In genomic region chr19:5890099-5890498, GRCh38 we compare ENCODE assay signal across 17 cellular contexts. TPM values are rescaled to one million over a fixed set of nuclear protein-coding genes. Genes with fewer than 3 reads are reported as not detected.
"Had no signal": no experiment of that assay in that cellular context is flagged by ENCODE, and none has a peak within 500 bp of the region (broad histone marks: within the 10 kb centered on the region; RNA-seq: fewer than 3 reads in every experiment).

No MANE protein-coding gene starts in this region.

- H3K4me3 ChIP-seq: adrenal gland, coronary artery, hepatocyte had no signal

- H3K79me2 ChIP-seq: hepatocyte had no signal

- H3K4me2 ChIP-seq: hepatocyte had no signal

- H3K27me3 ChIP-seq: adrenal gland, hepatocyte had no signal

- H2AFZ ChIP-seq: hepatocyte had no signal

- DNase-seq: activated CD4-positive, alpha-beta T cell treated with anti-CD3 and anti-CD28 coated beads for 4 hours; activated CD8-positive, alpha-beta memory T cell treated with anti-CD3 and anti-CD28 coated beads, Interleukin-2, amount 50 U/mL, for 48 hours; activated CD8-positive, alpha-beta T cell treated with anti-CD3 and anti-CD28 coated beads for 36 hours; activated naive CD4-positive, alpha-beta T cell treated with Interleukin-2 at 50 U/mL for 16 hours; central memory CD4-positive, alpha-beta T cell; effector memory CD4-positive, alpha-beta T cell; left ventricle myocardium superior; mesendoderm; small intestine had no signal

- H3K9me3 ChIP-seq: adrenal gland had no signal

- ATAC-seq: activated CD8-positive, alpha-beta T cell treated with anti-CD3 and anti-CD28 coated beads for 36 hours; left ventricle myocardium superior had no signal

- H3K27ac ChIP-seq: adrenal gland, coronary artery, epithelial cell of prostate, hepatocyte had no signal

RNA-seq across cellular contexts. Expression of gene FUT5, which starts 19.8 kb away (rescaled TPM):
- total RNA-seq: activated CD8-positive, alpha-beta T cell treated with anti-CD3 and anti-CD28 coated beads for 36 hours; adrenal gland; hepatocyte; kidney epithelial cell; left ventricle myocardium superior; myocyte; subcutaneous adipose tissue; T-helper 1 cell treated with Interleukin-12 subunit alpha and Interleukin-12 subunit beta and Interleukin-4 antibody, amounts not matched to agents 30 ng/mL and 1 ng/mL, for 36 hours had no signal
- polyA plus RNA-seq: adrenal gland, hepatocyte, small intestine had no signal

RNA-seq across cellular contexts. Expression of gene FUT3, which starts 38.9 kb away (rescaled TPM):
- total RNA-seq: activated CD8-positive, alpha-beta T cell treated with anti-CD3 and anti-CD28 coated beads for 36 hours; hepatocyte; left ventricle myocardium superior; myocyte; subcutaneous adipose tissue; T-helper 1 cell treated with Interleukin-12 subunit alpha and Interleukin-12 subunit beta and Interleukin-4 antibody, amounts not matched to agents 30 ng/mL and 1 ng/mL, for 36 hours had no signal
